ENCODE assay signal across 9 cellular contexts in the genomic region with DNA sequence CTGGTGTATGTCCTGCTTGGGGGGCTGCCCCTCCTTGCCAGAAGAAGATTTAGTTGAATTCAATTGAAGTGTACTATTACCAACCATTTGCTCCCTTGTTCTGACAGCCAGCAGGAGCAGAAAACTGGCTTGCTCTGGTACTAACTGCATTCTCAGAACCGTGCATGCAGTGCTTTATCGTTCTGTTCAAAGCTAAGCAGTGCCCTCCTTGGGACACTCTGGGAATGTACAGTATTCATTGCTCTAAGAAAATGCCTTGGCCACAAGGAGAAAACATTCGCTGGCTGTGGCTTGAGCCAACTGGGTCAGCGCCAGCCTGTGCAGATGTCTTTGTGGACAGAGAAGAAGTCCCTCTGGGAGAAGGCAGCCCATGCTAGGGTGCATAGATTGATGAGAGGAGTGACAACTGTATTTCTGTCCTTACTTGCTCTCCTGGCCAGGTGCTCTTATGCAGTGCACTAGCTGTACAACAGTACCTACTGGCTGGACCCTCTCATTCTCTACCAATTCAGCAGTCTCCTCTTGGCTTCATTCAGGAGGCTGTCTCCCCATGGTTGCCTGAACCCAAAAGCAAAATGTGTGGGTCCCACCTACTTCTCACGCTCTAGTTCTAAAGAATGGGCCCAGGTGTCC.
DNase-seq lines count a peak whose midpoint lies in the region; ATAC-seq, FAIRE-seq and TF ChIP-seq lines count a peak whose summit lies in the region.
"Had no signal": no experiment of that assay in that cellular context is flagged by ENCODE, and none has a peak within 500 bp of the region (broad histone marks: within the 10 kb centered on the region; RNA-seq: fewer than 3 reads in every experiment).

No MANE protein-coding gene starts in this region.

- CTCF ChIA-PET in MCF 10A (lab: Yijun Ruan, JAX) = interaction anchor here (0.6 to 12.1 kb wide), 12 partner anchors 8 to 648 kb away, joined by 3 to 599 read pairs (median 4); no protein-coding TSS in a partner anchor

- no peaks in the 10 kb centered on the region for H3K36me3 Mint-ChIP-seq in activated T-cell treated with anti-CD3 and anti-CD28 coated beads, Interleukin-2, amount 50 U/mL, for 72 hours (ENCODE audit: insufficient read depth in 2 of 2)
- no peaks in the 10 kb centered on the region for H3K36me3 Mint-ChIP-seq in MCF 10A (ENCODE audit: insufficient read depth, unreplicated experiment)
- H3K36me3 Mint-ChIP-seq in stimulated activated naive B cell treated with anti-CD40 and anti-IgM and Interleukin-4, amounts not matched to agents 10 μg/mL and 1 μg/mL and 100 μg/mL, for 72 hours = no peaks in the 10 kb centered on the region
- H3K36me3 Mint-ChIP-seq: activated naive CD4-positive, alpha-beta T cell treated with anti-CD3 and anti-CD28 coated beads, Interleukin-2, amount 50 U/mL, for 24 hours had no signal

- POLR2A ChIA-PET in MCF 10A (lab: Yijun Ruan, JAX) = interaction anchor here (0.8 to 1.0 kb wide), 3 partner anchors 261 to 577 kb away, joined by 3 to 5 read pairs (median 4); no protein-coding TSS in a partner anchor

- H3K4me1 Mint-ChIP-seq in activated T-cell treated with anti-CD3 and anti-CD28 coated beads, Interleukin-2, amount 50 U/mL, for 72 hours (ENCODE audit: low read depth) = peaks cover 2% of the 10 kb centered on the region
- peaks cover 21% of the 10 kb centered on the region for H3K4me1 Mint-ChIP-seq in MCF 10A (ENCODE audit: insufficient read depth, unreplicated experiment)
- peaks cover under 1 to 2% of the 10 kb centered on the region in 2 donors for H3K4me1 Mint-ChIP-seq in stimulated activated naive B cell treated with anti-CD40 and anti-IgM and Interleukin-4, amounts not matched to agents 10 μg/mL and 1 μg/mL and 100 μg/mL, for 72 hours

- no peaks in the 10 kb centered on the region for H3K27me3 Mint-ChIP-seq in activated T-cell treated with anti-CD3 and anti-CD28 coated beads, Interleukin-2, amount 50 U/mL, for 72 hours (ENCODE audit: low read depth)
- H3K27me3 Mint-ChIP-seq in MCF 10A (ENCODE audit: insufficient read depth, unreplicated experiment) = no peaks in the 10 kb centered on the region
- H3K27me3 Mint-ChIP-seq in stimulated activated naive B cell treated with anti-CD40 and anti-IgM and Interleukin-4, amounts not matched to agents 10 μg/mL and 1 μg/mL and 100 μg/mL, for 72 hours = peaks cover 9 to 15% of the 10 kb centered on the region in 2 donors

- ATAC-seq in activated T-cell treated with anti-CD3 and anti-CD28 coated beads, Interleukin-2, amount 50 U/mL, for 72 hours (replicated peaks in 1 of 2) = peak; percentile 45 to 49
- ATAC-seq in stimulated activated naive B cell treated with anti-CD40 and anti-IgM and Interleukin-4, amounts not matched to agents 10 μg/mL and 1 μg/mL and 100 μg/mL, for 72 hours (replicated peaks) = peak; percentile 57 to 79
- no peak for ATAC-seq in HG02852 (IDR thresholded peaks at IDR 0.05; ENCODE audit: unreplicated experiment)
- no peak for ATAC-seq in GM21825 (IDR thresholded peaks at IDR 0.05; ENCODE audit: unreplicated experiment)

- H3K4me3 Mint-ChIP-seq in activated T-cell treated with anti-CD3 and anti-CD28 coated beads, Interleukin-2, amount 50 U/mL, for 72 hours = no peak overlapping the region
- no peak overlapping the region for H3K4me3 Mint-ChIP-seq in MCF 10A (ENCODE audit: unreplicated experiment)
- no peak overlapping the region for H3K4me3 Mint-ChIP-seq in stimulated activated naive B cell treated with anti-CD40 and anti-IgM and Interleukin-4, amounts not matched to agents 10 μg/mL and 1 μg/mL and 100 μg/mL, for 72 hours
- H3K4me3 Mint-ChIP-seq: activated naive CD4-positive, alpha-beta T cell treated with anti-CD3 and anti-CD28 coated beads, Interleukin-2, amount 50 U/mL, for 24 hours had no signal

- no peak overlapping the region for H3K27ac Mint-ChIP-seq in activated T-cell treated with anti-CD3 and anti-CD28 coated beads, Interleukin-2, amount 50 U/mL, for 72 hours
- H3K27ac Mint-ChIP-seq in MCF 10A (ENCODE audit: low read depth, unreplicated experiment) = no peak overlapping the region
- H3K27ac Mint-ChIP-seq in stimulated activated naive B cell treated with anti-CD40 and anti-IgM and Interleukin-4, amounts not matched to agents 10 μg/mL and 1 μg/mL and 100 μg/mL, for 72 hours = no peak overlapping the region
- H3K27ac Mint-ChIP-seq: activated naive CD4-positive, alpha-beta T cell treated with anti-CD3 and anti-CD28 coated beads, Interleukin-2, amount 50 U/mL, for 24 hours had no signal

- intact Hi-C loops in MCF 10A (cut with micrococcal nuclease) = loop anchor here (1.0 to 5.0 kb wide), 5 partner anchors 100 to 577 kb away; a partner anchor contains a TSS

- H3K9me3 Mint-ChIP-seq in activated T-cell treated with anti-CD3 and anti-CD28 coated beads, Interleukin-2, amount 50 U/mL, for 72 hours = no peaks in the 10 kb centered on the region
- H3K9me3 Mint-ChIP-seq in MCF 10A (ENCODE audit: unreplicated experiment) = no peaks in the 10 kb centered on the region
- no peaks in the 10 kb centered on the region for H3K9me3 Mint-ChIP-seq in stimulated activated naive B cell treated with anti-CD40 and anti-IgM and Interleukin-4, amounts not matched to agents 10 μg/mL and 1 μg/mL and 100 μg/mL, for 72 hours
- H3K9me3 Mint-ChIP-seq: activated naive CD4-positive, alpha-beta T cell treated with anti-CD3 and anti-CD28 coated beads, Interleukin-2, amount 50 U/mL, for 24 hours had no signal

- no TSS peak for BruUV-seq in MCF 10A (replicated peaks; lab: Mats Ljungman, UMichigan)

- peak; percentile 65 for TF ChIP-seq CTCF in MCF 10A (IDR thresholded peaks at IDR 0.05; ENCODE audit: unreplicated experiment)

- FAIRE-seq in islet of Langerhans (lab: Jason Lieb, UNC) = peak; percentile 79

- no peak for DNase-seq in activated T-cell treated with anti-CD3 and anti-CD28 coated beads, Interleukin-2, amount 50 U/mL, for 72 hours
- no peak for DNase-seq in activated T-cell treated with anti-CD3 and anti-CD28 coated beads, Interleukin-2, amount 50 U/mL, for 1 hour
- peak; percentile 59 for DNase-seq in NCI-H345 (lab: John Stamatoyannopoulos, UW)
- peak; percentile 79 for DNase-seq in MCF 10A (ENCODE audit: unreplicated experiment)
- no peak for DNase-seq in stimulated activated naive B cell treated with anti-CD40 and anti-IgM and Interleukin-4, amounts not matched to agents 10 μg/mL and 1 μg/mL and 100 μg/mL, for 72 hours

Comparison
In these comparisons a context has a peak if more than half of its experiments do, and no peak if none do; other contexts are left out.
1. ATAC-seq: peak in activated T-cell treated with anti-CD3 and anti-CD28 coated beads, Interleukin-2, amount 50 U/mL, for 72 hours (2 of 2) and stimulated activated naive B cell treated with anti-CD40 and anti-IgM and Interleukin-4, amounts not matched to agents 10 μg/mL and 1 μg/mL and 100 μg/mL, for 72 hours (2 of 2); none in HG02852 (single experiment) and GM21825 (single experiment).
2. DNase-seq: peak in NCI-H345 (single experiment) and MCF 10A (single experiment); none in activated T-cell treated with anti-CD3 and anti-CD28 coated beads, Interleukin-2, amount 50 U/mL, for 72 hours (0 of 2), activated T-cell treated with anti-CD3 and anti-CD28 coated beads, Interleukin-2, amount 50 U/mL, for 1 hour (single experiment) and stimulated activated naive B cell treated with anti-CD40 and anti-IgM and Interleukin-4, amounts not matched to agents 10 μg/mL and 1 μg/mL and 100 μg/mL, for 72 hours (single experiment).